ENCODE assay signal across 14 cellular contexts in genomic region chr1:245673920-245674414, GRCh38.
DNase-seq lines count a peak whose midpoint lies in the region; ATAC-seq, FAIRE-seq and TF ChIP-seq lines count a peak whose summit lies in the region.
"Had no signal": no experiment of that assay in that cellular context is flagged by ENCODE, and none has a peak within 500 bp of the region (broad histone marks: within the 10 kb centered on the region; RNA-seq: fewer than 3 reads in every experiment).

No MANE protein-coding gene starts in this region.

- BruUV-seq in GM12878 (replicated peaks; lab: Mats Ljungman, UMichigan): no TSS peak

- H3K36me3 ChIP-seq in Karpas-422 (ENCODE audit: insufficient read depth, low read length) (peaks cover 18% of the 10 kb centered on the region), GM12878 (ENCODE audit: control insufficient read depth in 2 of 2, insufficient read depth in 2 of 2, low read length in 1 of 2) (peaks cover 0 to 9% of the 10 kb centered on the region in 2 experiments; a peak in 3 of 4 replicates)
- H3K36me3 ChIP-seq: upper lobe of left lung had no signal

- H3K27me3 ChIP-seq in Karpas-422 (ENCODE audit: low read length) (no peaks in the 10 kb centered on the region), GM12878 (replicated peaks in 1 of 2; ENCODE audit: control insufficient read depth in 2 of 2, insufficient read depth in 2 of 2, low read length in 1 of 2) (no peaks in the 10 kb centered on the region)
- H3K27me3 ChIP-seq: upper lobe of left lung had no signal

- in situ Hi-C loops in GM12878 (cut with MboI): no loop called here

- peaks cover 3% of the 10 kb centered on the region for H3K36me3 Mint-ChIP-seq in glutamatergic neuron (ENCODE audit: unreplicated experiment)

- H3K9me3 ChIP-seq in Karpas-422 (ENCODE audit: low read length) (no peaks in the 10 kb centered on the region), GM12878 (replicated peaks; ENCODE audit: control insufficient read depth, insufficient read depth, low read length) (no peaks in the 10 kb centered on the region)
- H3K9me3 ChIP-seq: upper lobe of left lung had no signal

- POLR2A ChIA-PET in GM12878 (lab: Charles Lee): interaction anchor here (0.5 to 0.7 kb wide), 2 partner anchors 27 to 31 kb away, joined by 3 to 5 read pairs; no protein-coding TSS in a partner anchor
- POLR2A ChIA-PET in RWPE1 (lab: Yijun Ruan, JAX; ENCODE audit: low non-redundant PET): no interaction called here

- peaks cover 94% of the 10 kb centered on the region for H3K4me1 ChIP-seq in Karpas-422 (ENCODE audit: low read length)
- peaks cover 6% of the 10 kb centered on the region for H3K4me1 ChIP-seq in GM12878 (ENCODE audit: control insufficient read depth, insufficient read depth, low read length)
- H3K4me1 ChIP-seq: upper lobe of left lung had no signal

- H4K20me1 ChIP-seq in Karpas-422 (ENCODE audit: insufficient read depth, low read depth, low read length) (no peaks in the 10 kb centered on the region), GM12878 (ENCODE audit: control insufficient read depth, insufficient read depth) (no peaks in the 10 kb centered on the region)

- peak overlapping the region; percentile 77 for H3K4me2 ChIP-seq in Karpas-422 (ENCODE audit: low read depth, low read length, poor library complexity, severe bottlenecking)
- H3K4me2 ChIP-seq in GM12878 (ENCODE audit: control insufficient read depth, insufficient read depth): peak overlapping the region; percentile 22; the same call in 1 of the 2 replicates

- H3K27ac ChIP-seq in Karpas-422 (ENCODE audit: low read length): peak overlapping the region; percentile 100
- H3K27ac ChIP-seq in GM12878 (ENCODE audit: control insufficient read depth, insufficient read depth): no peak overlapping the region
- no peak overlapping the region for H3K27ac ChIP-seq in RWPE1
- H3K27ac ChIP-seq: upper lobe of left lung had no signal

- whole genome bisulfite sequencing in GM12878 (ENCODE audit: insufficient coverage, insufficient replicate concordance, low lambda C conversion rate, missing lambda C conversion rate): 2% methylated on average over 2 of the region's 2 CpGs

- peak; percentile 55 for ATAC-seq in GM21825 (IDR thresholded peaks at IDR 0.05; ENCODE audit: unreplicated experiment)
- peak; percentile 87 for ATAC-seq in GM12878

- H3K27ac Mint-ChIP-seq in glutamatergic neuron (ENCODE audit: unreplicated experiment): no peak overlapping the region
- H3K27ac Mint-ChIP-seq: T-helper 1 cell treated with Interleukin-12 subunit alpha and Interleukin-12 subunit beta and Interleukin-4 antibody, amounts not matched to agents 30 μg/mL and 1 μg/mL, for 36 hours had no signal

- intact Hi-C loops in GM12878 (cut with micrococcal nuclease; ENCODE audit: unreplicated experiment): no loop called here

- no peak overlapping the region for H3K4me3 Mint-ChIP-seq in glutamatergic neuron (ENCODE audit: unreplicated experiment)
- H3K4me3 Mint-ChIP-seq: T-helper 1 cell treated with Interleukin-12 subunit alpha and Interleukin-12 subunit beta and Interleukin-4 antibody, amounts not matched to agents 30 μg/mL and 1 μg/mL, for 36 hours had no signal

- peak overlapping the region; percentile 75 for H3K9ac ChIP-seq in Karpas-422 (ENCODE audit: low read length)
- H3K9ac ChIP-seq in GM12878 (ENCODE audit: control insufficient read depth, insufficient read depth, low read length): no peak overlapping the region

- SMC1A ChIA-PET in GM12878 (lab: Charles Lee; ENCODE audit: uncharacterized antibody, unreplicated experiment): interaction anchor here (0.8 to 1.4 kb wide), 2 partner anchors 9 to 215 kb away, joined by 3 to 4 read pairs; no protein-coding TSS in a partner anchor

- H3K4me1 Mint-ChIP-seq in glutamatergic neuron (ENCODE audit: low read depth, unreplicated experiment): peaks cover 2% of the 10 kb centered on the region

- H3K79me2 ChIP-seq in Karpas-422 (ENCODE audit: low read length): peaks cover 9% of the 10 kb centered on the region
- no peaks in the 10 kb centered on the region for H3K79me2 ChIP-seq in GM12878 (ENCODE audit: control insufficient read depth, insufficient read depth, low read length)

- TF ChIP-seq EP300 in GM12878 (IDR thresholded peaks at IDR 0.05; ENCODE audit: borderline replicate concordance in 1 of 2, control insufficient read depth in 1 of 2, low read depth in 2 of 2, low read length in 2 of 2): peak in 1 of 2 experiments; percentile 24; a peak in 1 of 4 replicates

- H3K9me3 Mint-ChIP-seq in glutamatergic neuron (ENCODE audit: unreplicated experiment): no peaks in the 10 kb centered on the region
- H3K9me3 Mint-ChIP-seq: T-helper 1 cell treated with Interleukin-12 subunit alpha and Interleukin-12 subunit beta and Interleukin-4 antibody, amounts not matched to agents 30 μg/mL and 1 μg/mL, for 36 hours had no signal

- TF ChIP-seq CTCF in GM12878 (IDR thresholded peaks at IDR 0.05 in 2 of 3, conservative IDR thresholded peaks at IDR 0.05 in 1 of 3; ENCODE audit: control insufficient read depth in 2 of 3, extremely low read depth in 1 of 3, insufficient read depth in 1 of 3, low read depth in 3 of 3, low read length in 3 of 3): no peak
- TF ChIP-seq CTCF in glutamatergic neuron (IDR thresholded peaks at IDR 0.05; ENCODE audit: partially characterized antibody, unreplicated experiment): no peak
- TF ChIP-seq CTCF in RWPE1 (conservative IDR thresholded peaks at IDR 0.05; ENCODE audit: low read depth): no peak

- CTCF ChIA-PET in GM12878 (lab: Yijun Ruan, JAX) (no interaction called here), RWPE1 (lab: Yijun Ruan, JAX) (no interaction called here)

- H3K27me3 Mint-ChIP-seq in glutamatergic neuron (ENCODE audit: unreplicated experiment): peaks cover 2% of the 10 kb centered on the region

- peak; percentile 23 for FAIRE-seq in GM12878 (lab: Jason Lieb, UNC)
- FAIRE-seq: endothelial cell of umbilical vein had no signal

- TF ChIP-seq POLR2A in GM12878 (IDR thresholded peaks at IDR 0.05; ENCODE audit: low read depth, low read length): no peak

- TF ChIP-seq RAD21 in GM12878 (IDR thresholded peaks at IDR 0.05; ENCODE audit: insufficient read depth, low read depth, low read length): no peak

- H3K9me2 ChIP-seq in Karpas-422 (replicated peaks; ENCODE audit: insufficient read depth, low read length): no peaks in the 10 kb centered on the region

- H2AFZ ChIP-seq in Karpas-422 (ENCODE audit: low read length) (no peak overlapping the region), GM12878 (ENCODE audit: control insufficient read depth, low read depth, low read length) (no peak overlapping the region)

- peak; percentile 39 for DNase-seq in GM03348 (ENCODE audit: low spot score)
- peak; percentile 98 for DNase-seq in Karpas-422
- DNase-seq in GM12878 (ENCODE audit: low read depth, low spot score): peak; percentile 25
- DNase-seq in COLO668 (lab: John Stamatoyannopoulos, UW; ENCODE audit: unreplicated experiment): no peak
- DNase-seq in HT-29 (ENCODE audit: low spot score): no peak
- no peak for DNase-seq in glutamatergic neuron
- no peak for DNase-seq in RWPE1 (ENCODE audit: low spot score)
- DNase-seq: activated effector memory CD4-positive, alpha-beta T cell treated with Interleukin-2 at 50 U/mL for 16 hours; COR-L47; NCI-H187; upper lobe of left lung had no signal

- peak overlapping the region; percentile 56 for H3K4me3 ChIP-seq in Karpas-422 (ENCODE audit: low read length)
- no peak overlapping the region for H3K4me3 ChIP-seq in GM12878
- H3K4me3 ChIP-seq: upper lobe of left lung had no signal

- RAD21 ChIA-PET in GM12878 (lab: Charles Lee; ENCODE audit: unreplicated experiment): no interaction called here

TF ChIP-seq in GM12878, 131 proteins besides CTCF, POLR2A, EP300 and RAD21 (continues in another document):
- no peak for TF ChIP-seq MEF2B (IDR thresholded peaks at IDR 0.05; ENCODE audit: partially characterized antibody, poor library complexity, severe bottlenecking)
- TF ChIP-seq NKRF (conservative IDR thresholded peaks at IDR 0.05): no peak
- TF ChIP-seq PAX5 (IDR thresholded peaks at IDR 0.05; ENCODE audit: borderline replicate concordance, low read depth, low read length): 0 out of 2 replicates have a peak, but pooled peaks have one; percentile 13
- peak; percentile 55; the same call in 1 of the 2 replicates for TF ChIP-seq DPF2 (IDR thresholded peaks at IDR 0.05)
- peak in 1 of 2 experiments; percentile 21; a peak in 1 of 4 replicates for TF ChIP-seq ETV6 (conservative IDR thresholded peaks at IDR 0.05 in 1 of 2, IDR thresholded peaks at IDR 0.05 in 1 of 2; ENCODE audit: borderline replicate concordance in 1 of 2, low read depth in 1 of 2)
- peak; percentile 35; the same call in 1 of the 2 replicates for TF ChIP-seq NR2F1 (conservative IDR thresholded peaks at IDR 0.05)
- 0 out of 2 replicates have a peak, but pooled peaks have one; percentile 35 for TF ChIP-seq PKNOX1 (IDR thresholded peaks at IDR 0.05)
- 0 out of 2 replicates have a peak, but pooled peaks have one; percentile 18 for TF ChIP-seq BMI1 (IDR thresholded peaks at IDR 0.05; ENCODE audit: borderline replicate concordance)
- 0 out of 2 replicates have a peak, but pooled peaks have one; percentile 28 for TF ChIP-seq CREB1 (IDR thresholded peaks at IDR 0.05; ENCODE audit: low read depth)
- TF ChIP-seq KAT2A (conservative IDR thresholded peaks at IDR 0.05; ENCODE audit: control insufficient read depth, low read depth, low read length): no peak

Comparison
In these comparisons a context has a peak if more than half of its experiments do, and no peak if none do; other contexts are left out.
1. DNase-seq: peak in GM03348 (single experiment), Karpas-422 (single experiment) and GM12878 (single experiment); none in COLO668 (single experiment), HT-29 (single experiment), glutamatergic neuron (single experiment) and RWPE1 (single experiment).